8 cellular contexts compared by ENCODE assay signal in the genomic region with DNA sequence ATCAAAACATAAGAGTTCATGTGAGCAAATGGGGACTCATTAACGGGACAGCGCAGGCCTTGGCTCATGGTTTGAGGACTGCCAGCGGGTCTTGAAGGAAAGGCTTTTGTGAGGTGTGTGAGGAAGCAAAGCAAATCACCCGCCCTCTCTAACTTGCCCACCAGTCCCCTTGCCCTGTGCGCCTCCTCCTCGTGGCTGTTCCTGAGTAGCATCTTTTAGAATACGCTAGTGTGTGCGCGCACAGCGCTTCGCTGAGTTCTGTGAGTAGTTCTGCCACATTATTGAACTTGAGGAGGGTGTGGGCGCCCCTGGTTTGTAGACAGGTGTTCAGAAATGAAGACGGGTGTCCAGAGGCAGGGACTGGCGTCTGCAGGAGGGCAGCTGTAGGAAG.
A peak's percentile ranks its signal among the peaks of the same experiment; 100 is the strongest.
DNase-seq lines count a peak whose midpoint lies in the region; ATAC-seq and TF ChIP-seq lines count a peak whose summit lies in the region.
"Not testable (repeated sequence)": the region's sequence is repeated elsewhere in the genome, so short reads cannot be mapped to it uniquely, and the experiment has no call there.

No MANE protein-coding gene starts in this region.

- not testable (repeated sequence) for TF ChIP-seq POLR2A in gastrocnemius medialis (IDR thresholded peaks at IDR 0.05); vagina (IDR thresholded peaks at IDR 0.05)

- not testable (repeated sequence) for TF ChIP-seq CTCF in activated B cell treated with CpG ODN at 0.5 μM for 24 hours (IDR thresholded peaks at IDR 0.05); choroid plexus epithelial cell (conservative IDR thresholded peaks at IDR 0.05; ENCODE audit: low read depth, low read length); fibroblast of villous mesenchyme (IDR thresholded peaks at IDR 0.05; ENCODE audit: insufficient read depth, low read depth, low read length); gastrocnemius medialis (IDR thresholded peaks at IDR 0.05 in 4 of 5, conservative IDR thresholded peaks at IDR 0.05 in 1 of 5); vagina (IDR thresholded peaks at IDR 0.05)

- intact Hi-C loops in activated B cell treated with CpG ODN at 0.5 μM for 24 hours (cut with micrococcal nuclease); gastrocnemius medialis (cut with DNase I; ENCODE audit: low total_unique reads); vagina (cut with DNase I): not testable (repeated sequence)

- peak overlapping the region; percentile 56 for H3K4me3 Mint-ChIP-seq in activated B cell treated with CpG ODN at 0.5 μM for 24 hours
- H3K4me3 Mint-ChIP-seq in immature natural killer cell = peak overlapping the region; percentile 82 to 90 (median 85)

- in situ Hi-C loops in GM23248 (cut with MboI); gastrocnemius medialis (cut with MboI; ENCODE audit: low sequenced_read_pairs in 4 of 4): not testable (repeated sequence)

- H3K9me3 ChIP-seq in GM23248 (ENCODE audit: low read depth); muscle layer of duodenum (ENCODE audit: control insufficient read depth in 1 of 2, low read length in 2 of 2); gastrocnemius medialis; vagina: not testable (repeated sequence)

- ATAC-seq in activated B cell treated with CpG ODN at 0.5 μM for 24 hours (ENCODE audit: low read depth); gastrocnemius medialis: not testable (repeated sequence)

- CTCF ChIA-PET in activated B cell treated with CpG ODN at 0.5 μM for 24 hours (lab: Charles Lee) = not testable (repeated sequence)

- H3K9me2 ChIP-seq in GM23248 (ENCODE audit: insufficient read depth) = not testable (repeated sequence)

- H3K4me2 ChIP-seq in GM23248 (ENCODE audit: unreplicated experiment) = peak overlapping the region; percentile 70

- H4K20me1 ChIP-seq in GM23248 (ENCODE audit: insufficient read depth) = not testable (repeated sequence)

- peak overlapping the region; percentile 97 for H3K9ac ChIP-seq in GM23248

- H3K4me3 ChIP-seq in GM23248 (peak overlapping the region; percentile 76), choroid plexus epithelial cell (ENCODE audit: low read depth, low read length) (peak overlapping the region; percentile 77), fibroblast of villous mesenchyme (ENCODE audit: low read depth, low read length) (peak overlapping the region; percentile 84), muscle layer of duodenum (ENCODE audit: low read depth in 1 of 2, low read length in 2 of 2) (peak overlapping the region; percentile 60 to 71), gastrocnemius medialis (peak overlapping the region; percentile 36 to 59 (median 54)), vagina (peak overlapping the region; percentile 63 to 66)

- H3K9me3 Mint-ChIP-seq in activated B cell treated with CpG ODN at 0.5 μM for 24 hours = peaks cover 27% of the 10 kb centered on the region
- not testable (repeated sequence) for H3K9me3 Mint-ChIP-seq in immature natural killer cell

- H3F3A ChIP-seq in GM23248 (ENCODE audit: insufficient read depth) = not testable (repeated sequence)

- DNase-seq in GM23248 (peak; percentile 41), choroid plexus epithelial cell (ENCODE audit: low read depth) (peak; percentile 49), fibroblast of villous mesenchyme (ENCODE audit: low read depth) (peak; percentile 38), immature natural killer cell (peak in 2 of 3 donors; percentile 7 to 20)
- not testable (repeated sequence) for DNase-seq in activated B cell treated with CpG ODN at 0.5 μM for 24 hours; gastrocnemius medialis; vagina (ENCODE audit: extremely low spot score in 2 of 2)

- WGBS in GM23248 (ENCODE audit: low coverage in 1 of 2, low lambda C conversion rate in 2 of 2, missing lambda C conversion rate in 2 of 2), 2 experiments = 17 to 18% methylated on average over 14 of the region's 14 CpGs

- not testable (repeated sequence) for H3K4me1 ChIP-seq in GM23248 (ENCODE audit: insufficient read depth); muscle layer of duodenum (ENCODE audit: control insufficient read depth in 1 of 2, insufficient read depth in 2 of 2, low read length in 2 of 2); gastrocnemius medialis
- peaks cover 13% of the 10 kb centered on the region for H3K4me1 ChIP-seq in vagina

- not testable (repeated sequence) for H3K27me3 Mint-ChIP-seq in activated B cell treated with CpG ODN at 0.5 μM for 24 hours; immature natural killer cell (ENCODE audit: low read depth in 3 of 3)

- peak overlapping the region; percentile 72 for H2AFZ ChIP-seq in GM23248

- H3K4me1 Mint-ChIP-seq in activated B cell treated with CpG ODN at 0.5 μM for 24 hours (peaks cover 30% of the 10 kb centered on the region), immature natural killer cell (peaks cover 72 to 96% of the 10 kb centered on the region in 2 donors)

- POLR2A ChIA-PET in activated B cell treated with CpG ODN at 0.5 μM for 24 hours (lab: Charles Lee) = not testable (repeated sequence)

- peaks cover 23% of the 10 kb centered on the region for H3K36me3 Mint-ChIP-seq in activated B cell treated with CpG ODN at 0.5 μM for 24 hours (ENCODE audit: low read depth)
- H3K36me3 Mint-ChIP-seq in immature natural killer cell = peaks cover 5 to 27% (median 10%) of the 10 kb centered on the region in 3 donors

- not testable (repeated sequence) for H3K27ac Mint-ChIP-seq in activated B cell treated with CpG ODN at 0.5 μM for 24 hours
- H3K27ac Mint-ChIP-seq in immature natural killer cell = peak overlapping the region; percentile 45 to 88 (median 67)

- H3K36me3 ChIP-seq in GM23248 (ENCODE audit: low read depth); muscle layer of duodenum (ENCODE audit: control insufficient read depth in 1 of 2, insufficient read depth in 2 of 2, low read length in 2 of 2); gastrocnemius medialis; vagina: not testable (repeated sequence)

- H3K27me3 ChIP-seq in GM23248 (replicated peaks; ENCODE audit: insufficient read depth); muscle layer of duodenum (ENCODE audit: low read depth, low read length); vagina: not testable (repeated sequence)
- peaks cover 0 to 15% (median 0%) of the 10 kb centered on the region in 3 donors for H3K27me3 ChIP-seq in gastrocnemius medialis

- H3K27ac ChIP-seq in GM23248 (peak overlapping the region; percentile 87), gastrocnemius medialis (peak overlapping the region in 3 of 4 donors; percentile 51 to 59 (median 54)), vagina (peak overlapping the region; percentile 77)
- H3K27ac ChIP-seq in muscle layer of duodenum (ENCODE audit: low read length) = not testable (repeated sequence)

- H3K79me2 ChIP-seq in GM23248 (ENCODE audit: insufficient read depth) = peaks cover 37% of the 10 kb centered on the region
